ENCODE assay signal across 1 cellular context in genomic region chr1:243848165-243849088, GRCh38.
TF ChIP-seq lines count a peak whose summit lies in the region.

No MANE protein-coding gene starts in this region.

TF ChIP-seq in GM12878, 131 proteins besides CTCF, POLR2A, EP300 and RAD21 (continued from another document):
- TF ChIP-seq ZNF687 (IDR thresholded peaks at IDR 0.05): no peak
- no peak for TF ChIP-seq ZBED1 (IDR thresholded peaks at IDR 0.05; ENCODE audit: borderline replicate concordance)
- no peak for TF ChIP-seq CUX1 (IDR thresholded peaks at IDR 0.05; ENCODE audit: insufficient replicate concordance, low read depth, low read length)
- no peak for TF ChIP-seq ASH2L (IDR thresholded peaks at IDR 0.05; ENCODE audit: borderline replicate concordance, low read depth)
- TF ChIP-seq SRF (IDR thresholded peaks at IDR 0.05; ENCODE audit: low read depth in 2 of 2, low read length in 2 of 2): no peak
- no peak for TF ChIP-seq RUNX3 (IDR thresholded peaks at IDR 0.05; ENCODE audit: low read length)
- TF ChIP-seq ZNF592 (IDR thresholded peaks at IDR 0.05): no peak
- no peak for TF ChIP-seq E2F8 (IDR thresholded peaks at IDR 0.05; ENCODE audit: low read depth, partially characterized antibody)
- TF ChIP-seq BCLAF1 (IDR thresholded peaks at IDR 0.05): no peak
- no peak for TF ChIP-seq JUND (IDR thresholded peaks at IDR 0.05; ENCODE audit: low read depth, low read length)
- no peak for TF ChIP-seq MEF2A (IDR thresholded peaks at IDR 0.05; ENCODE audit: insufficient read depth, low read depth, low read length)
- TF ChIP-seq MTA2 (IDR thresholded peaks at IDR 0.05; ENCODE audit: low read depth): no peak
- no peak for TF ChIP-seq SIX5 (IDR thresholded peaks at IDR 0.05; ENCODE audit: low read depth, low read length, severe bottlenecking)
- no peak for TF ChIP-seq KAT2A (conservative IDR thresholded peaks at IDR 0.05; ENCODE audit: control insufficient read depth, low read depth, low read length)
- no peak for TF ChIP-seq MYC (IDR thresholded peaks at IDR 0.05; ENCODE audit: insufficient read depth, insufficient read length, insufficient replicate concordance, low read length, severe bottlenecking)
- no peak for TF ChIP-seq PAX5 (IDR thresholded peaks at IDR 0.05; ENCODE audit: borderline replicate concordance, low read depth, low read length)
